ENCODE assay signal across 1 cellular context in genomic region chr6:125587624-125588023, GRCh38.
TF ChIP-seq lines count a peak whose summit lies in the region.

No MANE protein-coding gene starts in this region.

TF ChIP-seq in K562, 482 proteins besides CTCF, POLR2A, EP300 and RAD21 (continued from another document):
- no peak for TF ChIP-seq E2F4 (CRISPR knock-in tag; IDR thresholded peaks at IDR 0.05; ENCODE audit: low read depth)
- TF ChIP-seq, protein P1, sequence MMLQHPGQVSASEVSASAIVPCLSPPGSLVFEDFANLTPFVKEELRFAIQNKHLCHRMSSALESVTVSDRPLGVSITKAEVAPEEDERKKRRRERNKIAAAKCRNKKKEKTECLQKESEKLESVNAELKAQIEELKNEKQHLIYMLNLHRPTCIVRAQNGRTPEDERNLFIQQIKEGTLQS (IDR thresholded peaks at IDR 0.05), result peak; percentile 38; the same call in 1 of the 2 replicates
- TF ChIP-seq, protein P1 (CRISPR knock-in tag; conservative IDR thresholded peaks at IDR 0.05), result no peak
- peak; percentile 31; the same call in 1 of the 2 replicates for TF ChIP-seq CBFA2T2 (conservative IDR thresholded peaks at IDR 0.05)
- TF ChIP-seq CBFA2T3 (IDR thresholded peaks at IDR 0.05), result peak; percentile 65
- TF ChIP-seq, protein P2, sequence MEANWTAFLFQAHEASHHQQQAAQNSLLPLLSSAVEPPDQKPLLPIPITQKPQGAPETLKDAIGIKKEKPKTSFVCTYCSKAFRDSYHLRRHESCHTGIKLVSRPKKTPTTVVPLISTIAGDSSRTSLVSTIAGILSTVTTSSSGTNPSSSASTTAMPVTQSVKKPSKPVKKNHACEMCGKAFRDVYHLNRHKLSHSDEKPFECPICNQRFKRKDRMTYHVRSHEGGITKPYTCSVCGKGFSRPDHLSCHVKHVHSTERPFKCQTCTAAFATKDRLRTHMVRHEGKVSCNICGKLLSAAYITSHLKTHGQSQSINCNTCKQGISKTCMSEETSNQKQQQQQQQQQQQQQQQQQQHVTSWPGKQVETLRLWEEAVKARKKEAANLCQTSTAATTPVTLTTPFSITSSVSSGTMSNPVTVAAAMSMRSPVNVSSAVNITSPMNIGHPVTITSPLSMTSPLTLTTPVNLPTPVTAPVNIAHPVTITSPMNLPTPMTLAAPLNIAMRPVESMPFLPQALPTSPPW (CRISPR knock-in tag; IDR thresholded peaks at IDR 0.05), result peak; percentile 39; the same call in 1 of the 2 replicates
- TF ChIP-seq TEAD4 (IDR thresholded peaks at IDR 0.05; ENCODE audit: low read length), result peak; percentile 46; the same call in 1 of the 2 replicates
- TF ChIP-seq TEAD4 (CRISPR knock-in tag; IDR thresholded peaks at IDR 0.05; ENCODE audit: borderline replicate concordance), result no peak
- TF ChIP-seq SMAD1 (IDR thresholded peaks at IDR 0.05; ENCODE audit: low read depth, low read length, partially characterized antibody), result no peak
- peak; percentile 46; the same call in 1 of the 2 replicates for TF ChIP-seq ARID1B (IDR thresholded peaks at IDR 0.05)
- TF ChIP-seq LCOR (CRISPR knock-in tag; IDR thresholded peaks at IDR 0.05), result 0 out of 2 replicates have a peak, but pooled peaks have one; percentile 70
- no peak for TF ChIP-seq ZNF668 (CRISPR knock-in tag; IDR thresholded peaks at IDR 0.05)
- TF ChIP-seq CEBPB (tag; IDR thresholded peaks at IDR 0.05), result 0 out of 2 replicates have a peak, but pooled peaks have one; percentile 3
- TF ChIP-seq SIRT6 (IDR thresholded peaks at IDR 0.05; ENCODE audit: low read depth, low read length), result no peak
TF ChIP-seq in K562: peak in this region for 13.
